Comparison of ENCODE assay signal across 14 cellular contexts in the genomic region with DNA sequence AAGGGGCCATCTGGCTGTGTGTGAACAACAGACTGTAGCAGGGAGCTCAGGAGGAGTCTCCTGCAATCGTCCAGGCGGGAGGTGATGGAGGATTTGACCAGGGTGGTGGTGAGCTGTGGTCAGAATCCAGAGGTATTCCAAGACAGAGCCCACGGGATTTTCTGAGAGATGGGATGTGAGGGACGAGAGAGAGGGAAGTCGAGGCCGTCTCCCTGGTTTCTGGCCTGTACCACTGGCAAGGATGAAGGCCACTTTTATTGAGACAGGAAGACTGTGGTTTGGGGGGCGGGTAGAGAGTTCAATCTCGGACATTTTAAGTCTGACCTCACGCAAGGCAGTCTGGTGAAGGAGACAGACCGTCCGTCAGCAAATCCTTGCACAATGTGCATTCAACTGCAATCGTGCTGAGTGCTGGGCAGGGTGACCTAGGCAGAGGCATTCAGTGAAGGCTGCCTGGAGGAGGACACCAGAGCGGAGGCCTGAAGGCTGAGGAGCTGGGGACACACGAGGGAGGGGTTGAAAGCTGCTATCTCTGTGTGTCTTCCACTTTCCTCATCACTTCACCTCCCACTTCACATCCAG. TPM values are rescaled to one million over a fixed set of nuclear protein-coding genes. Genes with fewer than 3 reads are reported as not detected.
DNase-seq lines count a peak whose midpoint lies in the region; ATAC-seq, FAIRE-seq and TF ChIP-seq lines count a peak whose summit lies in the region.
"Had no signal": no experiment of that assay in that cellular context is flagged by ENCODE, and none has a peak within 500 bp of the region (broad histone marks: within the 10 kb centered on the region; RNA-seq: fewer than 3 reads in every experiment).

No MANE protein-coding gene starts in this region.

- no peak for TF ChIP-seq EP300 in K562 (IDR thresholded peaks at IDR 0.05; ENCODE audit: low read length)

- H4K20me1 ChIP-seq in K562 (replicated peaks; ENCODE audit: control insufficient read depth, insufficient read depth, low read length) = peaks cover 13% of the 10 kb centered on the region; the same call in 1 of the 2 replicates

- no peaks in the 10 kb centered on the region for H3K9me1 ChIP-seq in K562 (ENCODE audit: control insufficient read depth, insufficient read depth, low read length)

- BruUV-seq in K562 (replicated peaks; lab: Mats Ljungman, UMichigan) = no TSS peak

- H3K27me3 ChIP-seq in CD4-positive, CD25-positive, alpha-beta regulatory T cell (ENCODE audit: control insufficient read depth, insufficient read depth, low read length) = no peaks in the 10 kb centered on the region
- H3K27me3 ChIP-seq in K562 (ENCODE audit: control insufficient read depth in 2 of 2, insufficient read depth in 2 of 2, low read length in 2 of 2) (peaks cover 3 to 7% of the 10 kb centered on the region in 2 experiments; a peak in 2 of 5 replicates), uterus (no peaks in the 10 kb centered on the region)
- H3K27me3 ChIP-seq: vagina had no signal

- H3K27me3 Mint-ChIP-seq in CD4-positive, CD25-positive, alpha-beta regulatory T cell = no peaks in the 10 kb centered on the region
- H3K27me3 Mint-ChIP-seq in natural killer cell treated with Interleukin-12 subunit alpha and Interleukin-12 subunit beta and Interleukin-15 and Interleukin-18, amount 100 ng/mL, for 72 hours = no peaks in the 10 kb centered on the region

- H3K36me3 ChIP-seq in CD4-positive, CD25-positive, alpha-beta regulatory T cell (ENCODE audit: control insufficient read depth, insufficient read depth, low read length) = peaks cover 23% of the 10 kb centered on the region
- no peaks in the 10 kb centered on the region for H3K36me3 ChIP-seq in K562 (ENCODE audit: control insufficient read depth, insufficient read depth, low read length)
- H3K36me3 ChIP-seq in uterus = no peaks in the 10 kb centered on the region
- H3K36me3 ChIP-seq: heart right ventricle, vagina had no signal

- intact Hi-C loops in K562 (cut with micrococcal nuclease) (no loop called here), uterus (cut with DNase I; ENCODE audit: low total_unique reads) (no loop called here)

- no peak overlapping the region for H3K4me3 ChIP-seq in CD4-positive, CD25-positive, alpha-beta regulatory T cell (ENCODE audit: low read depth, low read length)
- H3K4me3 ChIP-seq in NB4 (ENCODE audit: low read depth, low read length) (no peak overlapping the region), K562 (no peak overlapping the region), uterus (no peak overlapping the region)
- H3K4me3 ChIP-seq: heart right ventricle, vagina had no signal

- peaks cover 14 to 91% (median 43%) of the 10 kb centered on the region in 4 donors for H3K4me1 Mint-ChIP-seq in CD4-positive, CD25-positive, alpha-beta regulatory T cell
- H3K4me1 Mint-ChIP-seq in natural killer cell treated with Interleukin-12 subunit alpha and Interleukin-12 subunit beta and Interleukin-15 and Interleukin-18, amount 100 ng/mL, for 72 hours (ENCODE audit: low read depth in 2 of 2) = peaks cover 84 to 86% of the 10 kb centered on the region in 2 donors

- no peak for DNase-seq in CD4-positive, CD25-positive, alpha-beta regulatory T cell
- peak; percentile 92 for DNase-seq in NB4 (ENCODE audit: low read depth)
- DNase-seq in K562 (ENCODE audit: extremely low read depth in 1 of 4, low spot score in 3 of 4) = no peak
- DNase-seq in natural killer cell treated with Interleukin-12 subunit alpha and Interleukin-12 subunit beta and Interleukin-15 and Interleukin-18, amount 100 ng/mL, for 72 hours (ENCODE audit: low spot score) = peak; percentile 88
- no peak for DNase-seq in HuH-7.5 (ENCODE audit: low spot score)
- no peak for DNase-seq in DMS153 treated with DMSO at 0.1 percent for 48 hours (lab: John Stamatoyannopoulos, UW; ENCODE audit: unreplicated experiment)
- no peak for DNase-seq in NCI-H1694 treated with DMSO at 0.1 percent for 48 hours (lab: John Stamatoyannopoulos, UW)
- no peak for DNase-seq in uterus
- DNase-seq: heart right ventricle; NK-92 treated with Interleukin-12 subunit alpha and Interleukin-12 subunit beta, amount 100 ng/mL, for 24 hours; stimulated activated CD4-positive, alpha-beta T cell treated with anti-CD3 and anti-CD28 coated beads, Interleukin-4, amount 100 ng/mL, for 1 hour had no signal

- no peak for TF ChIP-seq CTCF in NB4 (IDR thresholded peaks at IDR 0.05; ENCODE audit: low read depth, low read length)
- no peak for TF ChIP-seq CTCF in K562 (IDR thresholded peaks at IDR 0.05 in 2 of 3, conservative IDR thresholded peaks at IDR 0.05 in 1 of 3; ENCODE audit: insufficient read depth in 2 of 3, low read depth in 1 of 3, low read length in 3 of 3)
- no peak for TF ChIP-seq CTCF in uterus (IDR thresholded peaks at IDR 0.05)

- H3K27ac Mint-ChIP-seq in CD4-positive, CD25-positive, alpha-beta regulatory T cell = peak overlapping the region; percentile 78 to 93 (median 91)
- H3K27ac Mint-ChIP-seq in natural killer cell treated with Interleukin-12 subunit alpha and Interleukin-12 subunit beta and Interleukin-15 and Interleukin-18, amount 100 ng/mL, for 72 hours = peak overlapping the region in 1 of 2 donors; percentile 87

- H3K9me3 ChIP-seq in CD4-positive, CD25-positive, alpha-beta regulatory T cell (ENCODE audit: control insufficient read depth in 2 of 2, low read length in 2 of 2) = no peaks in the 10 kb centered on the region
- H3K9me3 ChIP-seq in K562 (replicated peaks; ENCODE audit: control insufficient read depth, insufficient read depth, low read depth, low read length) (peaks cover 7% of the 10 kb centered on the region), uterus (no peaks in the 10 kb centered on the region)
- H3K9me3 ChIP-seq: heart right ventricle, vagina had no signal

- POLR2A ChIA-PET in K562 (lab: Yijun Ruan, JAX) = no interaction called here

- H3K27ac ChIP-seq in CD4-positive, CD25-positive, alpha-beta regulatory T cell (ENCODE audit: insufficient read depth, low read length, poor library complexity, severe bottlenecking) = peak overlapping the region; percentile 34
- no peak overlapping the region for H3K27ac ChIP-seq in K562 (ENCODE audit: extremely low read depth, low read depth, low read length)
- H3K27ac ChIP-seq in uterus = no peak overlapping the region
- H3K27ac ChIP-seq: vagina had no signal

- H2AFZ ChIP-seq in K562 (ENCODE audit: low read depth, low read length) = no peak overlapping the region

- CTCF ChIA-PET in K562 (lab: Yijun Ruan, JAX; ENCODE audit: low intra/inter-chr PET ratio) = no interaction called here

- 17% methylated on average over 14 of the region's 14 CpGs for WGBS in K562 (ENCODE audit: insufficient coverage, low coverage, missing lambda C conversion rate)

- H3K4me1 ChIP-seq in CD4-positive, CD25-positive, alpha-beta regulatory T cell (ENCODE audit: control insufficient read depth, insufficient read depth, low read length, poor library complexity, severe bottlenecking) = peaks cover 68% of the 10 kb centered on the region
- H3K4me1 ChIP-seq in K562 (replicated peaks in 1 of 2; ENCODE audit: control insufficient read depth in 2 of 2, insufficient read depth in 2 of 2, low read length in 2 of 2) (peaks cover 4 to 10% of the 10 kb centered on the region in 2 experiments; a peak in 3 of 5 replicates), uterus (no peaks in the 10 kb centered on the region)

- no peak overlapping the region for H3K4me2 ChIP-seq in K562 (ENCODE audit: insufficient read depth, low read length)

- FAIRE-seq in K562 (lab: Jason Lieb, UNC) = no peak
- FAIRE-seq: bronchial epithelial cell had no signal

- H3K9me3 Mint-ChIP-seq in CD4-positive, CD25-positive, alpha-beta regulatory T cell = no peaks in the 10 kb centered on the region
- H3K9me3 Mint-ChIP-seq in natural killer cell treated with Interleukin-12 subunit alpha and Interleukin-12 subunit beta and Interleukin-15 and Interleukin-18, amount 100 ng/mL, for 72 hours = no peaks in the 10 kb centered on the region

- H3K9ac ChIP-seq in K562 (ENCODE audit: insufficient read depth in 1 of 2, low read depth in 2 of 2, low read length in 2 of 2) = no peak overlapping the region

- no peak for TF ChIP-seq POLR2A in NB4 (IDR thresholded peaks at IDR 0.05; ENCODE audit: extremely low read depth, insufficient read length)
- TF ChIP-seq POLR2A in K562 (conservative IDR thresholded peaks at IDR 0.05) = no peak
- no peak for TF ChIP-seq POLR2A in uterus (IDR thresholded peaks at IDR 0.05)

- peaks cover 23% of the 10 kb centered on the region for H3K36me3 Mint-ChIP-seq in CD4-positive, CD25-positive, alpha-beta regulatory T cell
- H3K36me3 Mint-ChIP-seq in natural killer cell treated with Interleukin-12 subunit alpha and Interleukin-12 subunit beta and Interleukin-15 and Interleukin-18, amount 100 ng/mL, for 72 hours = peaks cover 9% of the 10 kb centered on the region

- H3K4me3 Mint-ChIP-seq in CD4-positive, CD25-positive, alpha-beta regulatory T cell = peak overlapping the region in 3 of 4 donors; percentile 41 to 77 (median 68)
- H3K4me3 Mint-ChIP-seq in natural killer cell treated with Interleukin-12 subunit alpha and Interleukin-12 subunit beta and Interleukin-15 and Interleukin-18, amount 100 ng/mL, for 72 hours = peak overlapping the region; percentile 80

- TF ChIP-seq RAD21 in K562 (CRISPR knock-in tag; conservative IDR thresholded peaks at IDR 0.05 in 1 of 2, IDR thresholded peaks at IDR 0.05 in 1 of 2) = no peak

- in situ Hi-C loops in K562 (cut with MboI) = no loop called here

- ATAC-seq in CD4-positive, CD25-positive, alpha-beta regulatory T cell (ENCODE audit: low read depth in 2 of 2) = no peak
- ATAC-seq in K562 = no peak
- peak; percentile 59 to 66 for ATAC-seq in natural killer cell treated with Interleukin-12 subunit alpha and Interleukin-12 subunit beta and Interleukin-15 and Interleukin-18, amount 100 ng/mL, for 72 hours
- ATAC-seq: activated CD4-positive, CD25-positive, alpha-beta regulatory T cell treated with anti-CD3 and anti-CD28 coated beads, Interleukin-2, amount 50 U/mL, for 24 hours had no signal

- H3K79me2 ChIP-seq in K562 (ENCODE audit: control insufficient read depth, insufficient read depth, low read length) = no peaks in the 10 kb centered on the region

RNA-seq across cellular contexts. Expression of a gene that starts 53.9 kb away (rescaled TPM):
- total RNA-seq in CD4-positive, CD25-positive, alpha-beta regulatory T cell = 264 TPM
- 10 to 100 TPM; 40.8 to 58.5 (median 50.1) TPM for polyA plus RNA-seq in CD4-positive, CD25-positive, alpha-beta regulatory T cell
- total RNA-seq in K562 (2011; cell fraction: chromatin; rRNA removed; ENCODE audit: low replicate concordance) = 7.3 and 17.0 TPM in 2 replicates
- 5.9 and 8.0 TPM in 2 replicates for total RNA-seq in K562 (2011; cell fraction: nucleolus; rRNA removed)
- total RNA-seq in K562 (2011; cell fraction: nucleoplasm; rRNA removed) = 7.9 and 9.6 TPM in 2 replicates
- total RNA-seq in K562 (2014; rRNA removed) (5.4 and 9.3 TPM in 2 replicates), K562 (2014; rRNA removed; fragmentation: Illumina TruSeq; extraction: Trizol) (3.3 and 5.1 TPM in 2 replicates), K562 (2015; rRNA removed; fragmentation: Illumina TruSeq; extraction: Trizol) (4.7 and 4.8 TPM in 2 replicates), K562 (2021) (9.0 and 10.4 TPM in 2 replicates), uterus (10 to 100 TPM in 2 of 4 donors, 1 to 10 TPM in 2; 3.6 to 19.7 (median 11.3) TPM)
- polyA plus RNA-seq in K562 (2011; rRNA removed) (1.8 and 4.9 TPM in 2 replicates), K562 (2014; fragmentation: Illumina TruSeq; extraction: Trizol) (5.5 and 6.1 TPM in 2 replicates), K562 (2014; fragmentation: Nextera tagmentation; extraction: Ambion mirVana) (1 to 10 TPM in 1 of 2 experiments, under 1 TPM in 1; 0.37 to 1.6 TPM), K562 (2014; rRNA removed) (4.2 and 4.4 TPM in 2 replicates)
- 2.5 and 2.6 TPM in 2 replicates for polyA plus RNA-seq in K562 (2011; cell fraction: cytosol; rRNA removed)
- polyA plus RNA-seq in K562 (2011; cell fraction: nucleus; rRNA removed) = 5.3 and 7.3 TPM in 2 replicates
- 5.7 and 10.6 TPM in 2 replicates for polyA plus RNA-seq in K562 (2012)
- polyA minus RNA-seq in K562 (2011; rRNA and poly(A)+ RNA removed) = 3.3 and 4.7 TPM in 2 replicates
- 1.6 and 4.8 TPM in 2 replicates for polyA minus RNA-seq in K562 (2011; cell fraction: cytosol; rRNA and poly(A)+ RNA removed)
- 2.7 and 8.8 TPM in 2 replicates for polyA minus RNA-seq in K562 (2011; cell fraction: nucleus; rRNA and poly(A)+ RNA removed)
- total RNA-seq in natural killer cell treated with Interleukin-12 subunit alpha and Interleukin-12 subunit beta and Interleukin-15 and Interleukin-18, amount 100 ng/mL, for 72 hours = 100 to 1,000 TPM; 132 to 167 TPM

Comparison
In these comparisons a context has a peak if more than half of its experiments do, and no peak if none do; other contexts are left out.
1. ATAC-seq: peak in natural killer cell treated with Interleukin-12 subunit alpha and Interleukin-12 subunit beta and Interleukin-15 and Interleukin-18, amount 100 ng/mL, for 72 hours (2 of 2); none in CD4-positive, CD25-positive, alpha-beta regulatory T cell (0 of 2) and K562 (single experiment).
2. DNase-seq: peak in NB4 (single experiment) and natural killer cell treated with Interleukin-12 subunit alpha and Interleukin-12 subunit beta and Interleukin-15 and Interleukin-18, amount 100 ng/mL, for 72 hours (single experiment); none in CD4-positive, CD25-positive, alpha-beta regulatory T cell (0 of 3), K562 (0 of 4), HuH-7.5 (single experiment), DMS153 treated with DMSO at 0.1 percent for 48 hours (single experiment), NCI-H1694 treated with DMSO at 0.1 percent for 48 hours (single experiment) and uterus (0 of 2).
3. RNA of a gene that starts 53.9 kb away (total RNA-seq): 264 TPM in CD4-positive, CD25-positive, alpha-beta regulatory T cell (single experiment) and 132 to 167 TPM in natural killer cell treated with Interleukin-12 subunit alpha and Interleukin-12 subunit beta and Interleukin-15 and Interleukin-18, amount 100 ng/mL, for 72 hours; 3.6 to 19.7 TPM in uterus and 3.3 to 17.0 TPM in K562; every median in the first group is over 4 times any median in the second.